ENCODE assay signal across 18 cellular contexts in the genomic region with DNA sequence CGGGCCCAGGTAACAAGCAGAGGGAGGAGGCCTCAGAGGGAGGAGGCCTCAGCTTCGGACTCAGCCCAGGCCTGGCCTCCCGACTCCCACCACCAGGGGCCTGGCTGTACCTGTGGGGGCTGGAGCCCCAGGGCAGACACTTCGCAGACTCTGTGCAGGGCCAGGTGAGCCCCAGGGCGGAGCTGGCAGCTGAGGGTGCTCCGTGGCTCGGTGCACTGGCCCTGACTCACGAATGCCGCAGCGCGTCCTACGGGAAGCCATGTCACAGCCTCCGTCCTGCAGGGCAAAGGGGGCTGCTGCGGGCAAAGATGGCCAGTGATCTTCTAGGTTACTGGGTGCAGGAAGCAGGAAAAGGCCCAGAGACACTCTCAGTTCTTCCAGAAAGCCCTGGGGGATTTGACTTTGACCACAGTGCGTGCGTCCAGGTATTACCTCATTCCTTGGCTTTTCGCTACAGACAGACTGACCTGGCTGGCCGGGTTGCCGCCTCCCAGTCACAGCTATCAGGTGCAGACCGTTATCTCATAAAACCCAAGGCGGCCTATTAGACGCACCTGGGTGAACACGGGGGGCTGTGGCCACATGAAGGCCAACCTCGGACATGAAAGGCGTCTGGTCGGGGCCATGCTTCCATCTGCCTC.
DNase-seq lines count a peak whose midpoint lies in the region; ATAC-seq, FAIRE-seq and TF ChIP-seq lines count a peak whose summit lies in the region.
"Had no signal": no experiment of that assay in that cellular context is flagged by ENCODE, and none has a peak within 500 bp of the region (broad histone marks: within the 10 kb centered on the region; RNA-seq: fewer than 3 reads in every experiment).

No MANE protein-coding gene starts in this region.

- no peaks in the 10 kb centered on the region for H3K36me3 ChIP-seq in body of pancreas (replicated peaks in 1 of 2; ENCODE audit: insufficient read depth in 1 of 2, low read depth in 2 of 2)
- no peaks in the 10 kb centered on the region for H3K36me3 ChIP-seq in small intestine (ENCODE audit: control insufficient read depth in 2 of 2, insufficient read depth in 2 of 2, low read length in 2 of 2)
- no peaks in the 10 kb centered on the region for H3K36me3 ChIP-seq in SJCRH30
- H3K36me3 ChIP-seq: gastrocnemius medialis, upper lobe of right lung had no signal

- no peak overlapping the region for H3K27ac Mint-ChIP-seq in T-cell
- H3K27ac Mint-ChIP-seq: activated CD8-positive, alpha-beta memory T cell treated with anti-CD3 and anti-CD28 coated beads, Interleukin-2, amount 10 ng/mL, durations not matched to agents 7 days and 5 days; activated naive CD4-positive, alpha-beta T cell treated with anti-CD3 and anti-CD28 coated beads for 36 hours; CD4-positive, alpha-beta memory T cell had no signal

- WGBS in body of pancreas, 2 donors: 32 to 48% methylated on average over 14 to 25 of the region's 26 CpGs
- 19 to 73% (median 43%) methylated on average over 26 of the region's 26 CpGs for WGBS in small intestine, 3 donors

- DNase-seq in activated CD8-positive, alpha-beta memory T cell treated with anti-CD3 and anti-CD28 coated beads, Interleukin-2, amount 50 U/mL, for 4 hours: peak; percentile 10
- DNase-seq in activated CD8-positive, alpha-beta memory T cell treated with anti-CD3 and anti-CD28 coated beads for 24 hours: no peak
- DNase-seq in body of pancreas: peak; percentile 66 to 89 (median 76)
- DNase-seq in left lobe of liver (ENCODE audit: low spot score): no peak
- DNase-seq in small intestine: peak; percentile 74
- DNase-seq in T-cell: no peak
- no peak for DNase-seq in SJCRH30
- DNase-seq: 8988T; activated CD8-positive, alpha-beta memory T cell treated with anti-CD3 and anti-CD28 coated beads, Interleukin-2, amount 10 ng/mL, durations not matched to agents 7 days and 5 days; activated naive CD4-positive, alpha-beta T cell treated with anti-CD3 and anti-CD28 coated beads for 36 hours; central memory CD4-positive, alpha-beta T cell; gastrocnemius medialis; GDM1; stimulated activated CD4-positive, alpha-beta T cell treated with anti-CD3 and anti-CD28 coated beads, Interleukin-4, amount 100 ng/mL, for 1 hour had no signal

- peaks cover 20 to 24% (median 23%) of the 10 kb centered on the region in 3 donors for H3K4me1 Mint-ChIP-seq in T-cell

- H3K27ac ChIP-seq in body of pancreas: peak overlapping the region; percentile 66 to 97 (median 79)
- peak overlapping the region in 1 of 2 donors; percentile 38 for H3K27ac ChIP-seq in small intestine (ENCODE audit: low read depth in 1 of 2, low read length in 1 of 2)
- no peak overlapping the region for H3K27ac ChIP-seq in SJCRH30
- H3K27ac ChIP-seq: gastrocnemius medialis, upper lobe of right lung, VCaP had no signal

- no peaks in the 10 kb centered on the region for H3K9me3 ChIP-seq in body of pancreas
- no peaks in the 10 kb centered on the region for H3K9me3 ChIP-seq in small intestine (ENCODE audit: control insufficient read depth, low read depth)
- no peaks in the 10 kb centered on the region for H3K9me3 ChIP-seq in SJCRH30 (replicated peaks)
- H3K9me3 ChIP-seq: gastrocnemius medialis, upper lobe of right lung had no signal

- peak; percentile 45 for ATAC-seq in body of pancreas
- ATAC-seq in left lobe of liver: peak; percentile 19
- ATAC-seq in T-cell (replicated peaks in 1 of 4): no peak
- ATAC-seq in GM21423 (IDR thresholded peaks at IDR 0.05; ENCODE audit: unreplicated experiment): no peak
- ATAC-seq: activated CD8-positive, alpha-beta memory T cell treated with anti-CD3 and anti-CD28 coated beads, Interleukin-2, amount 10 ng/mL, durations not matched to agents 7 days and 5 days; gastrocnemius medialis had no signal

- FAIRE-seq in small intestine (lab: Jason Lieb, UNC): no peak

- TF ChIP-seq CTCF in body of pancreas (IDR thresholded peaks at IDR 0.05): peak in 4 of 7 experiments; percentile 30 to 49 (median 42)

- no peaks in the 10 kb centered on the region for H3K27me3 ChIP-seq in body of pancreas
- no peaks in the 10 kb centered on the region for H3K27me3 ChIP-seq in small intestine (ENCODE audit: control insufficient read depth in 2 of 2, insufficient read depth in 2 of 2, low read length in 2 of 2)
- no peaks in the 10 kb centered on the region for H3K27me3 ChIP-seq in SJCRH30
- H3K27me3 ChIP-seq: upper lobe of right lung had no signal

- intact Hi-C loops in body of pancreas (cut with DNase I): no loop called here

- H3K4me3 Mint-ChIP-seq in T-cell: no peak overlapping the region
- H3K4me3 Mint-ChIP-seq: activated CD8-positive, alpha-beta memory T cell treated with anti-CD3 and anti-CD28 coated beads, Interleukin-2, amount 10 ng/mL, durations not matched to agents 7 days and 5 days; activated naive CD4-positive, alpha-beta T cell treated with anti-CD3 and anti-CD28 coated beads for 36 hours; CD4-positive, alpha-beta memory T cell had no signal

- H3K9me3 Mint-ChIP-seq in T-cell: no peaks in the 10 kb centered on the region
- H3K9me3 Mint-ChIP-seq: activated naive CD4-positive, alpha-beta T cell treated with anti-CD3 and anti-CD28 coated beads for 36 hours; CD4-positive, alpha-beta memory T cell had no signal

- POLR2A ChIA-PET in T-cell (lab: Charles Lee): no interaction called here

- no peaks in the 10 kb centered on the region for H3K27me3 Mint-ChIP-seq in T-cell
- H3K27me3 Mint-ChIP-seq: CD4-positive, alpha-beta memory T cell had no signal

- peak in 1 of 3 donors; percentile 63 for TF ChIP-seq POLR2A in body of pancreas (IDR thresholded peaks at IDR 0.05)

- H3K4me3 ChIP-seq in body of pancreas: peak overlapping the region in 1 of 2 donors; percentile 1
- no peak overlapping the region for H3K4me3 ChIP-seq in small intestine (ENCODE audit: low read depth in 1 of 2, low read length in 2 of 2)
- no peak overlapping the region for H3K4me3 ChIP-seq in SJCRH30
- H3K4me3 ChIP-seq: gastrocnemius medialis, upper lobe of right lung had no signal

- CTCF ChIA-PET in T-cell (lab: Charles Lee): no interaction called here

- peaks cover 62% of the 10 kb centered on the region for H3K4me1 ChIP-seq in body of pancreas
- H3K4me1 ChIP-seq in small intestine (ENCODE audit: control insufficient read depth in 2 of 2, insufficient read depth in 1 of 2, low read depth in 1 of 2, low read length in 1 of 2): peaks cover 0 to 12% of the 10 kb centered on the region in 2 donors
- H3K4me1 ChIP-seq in SJCRH30: no peaks in the 10 kb centered on the region
- H3K4me1 ChIP-seq: gastrocnemius medialis, upper lobe of right lung had no signal

- no peaks in the 10 kb centered on the region for H3K36me3 Mint-ChIP-seq in T-cell
- H3K36me3 Mint-ChIP-seq: activated CD8-positive, alpha-beta memory T cell treated with anti-CD3 and anti-CD28 coated beads, Interleukin-2, amount 10 ng/mL, durations not matched to agents 7 days and 5 days; CD4-positive, alpha-beta memory T cell had no signal

Comparison
In these comparisons a context has a peak if more than half of its experiments do, and no peak if none do; other contexts are left out.
1. DNase-seq: peak in activated CD8-positive, alpha-beta memory T cell treated with anti-CD3 and anti-CD28 coated beads, Interleukin-2, amount 50 U/mL, for 4 hours (single experiment), body of pancreas (4 of 4) and small intestine (single experiment); none in activated CD8-positive, alpha-beta memory T cell treated with anti-CD3 and anti-CD28 coated beads for 24 hours (single experiment), left lobe of liver (single experiment), T-cell (0 of 34) and SJCRH30 (0 of 2).
2. ATAC-seq: peak in body of pancreas (single experiment) and left lobe of liver (single experiment); none in T-cell (0 of 4) and GM21423 (single experiment).